1 cellular context compared by ENCODE assay signal in genomic region chr3:13853978-13854296, GRCh38.
TF ChIP-seq lines count a peak whose summit lies in the region.

No MANE protein-coding gene starts in this region.

TF ChIP-seq in HEK293, 187 proteins besides CTCF, POLR2A, EP300 and RAD21 (continued from another document):
- TF ChIP-seq KLF17 (tag by site-specific recombination; IDR thresholded peaks at IDR 0.05) (peak; percentile 78), MYNN (tag by site-specific recombination; IDR thresholded peaks at IDR 0.05; ENCODE audit: borderline replicate concordance) (no peak), ZNF701 (tag by site-specific recombination; IDR thresholded peaks at IDR 0.05) (no peak), ZNF366 (tag by site-specific recombination; conservative IDR thresholded peaks at IDR 0.05) (peak; percentile 62), ZNF274 (IDR thresholded peaks at IDR 0.05; ENCODE audit: low read length) (no peak), ZNF274 (tag by site-specific recombination; IDR thresholded peaks at IDR 0.05; ENCODE audit: borderline replicate concordance) (no peak), ZIC2 (tag by site-specific recombination; IDR thresholded peaks at IDR 0.05) (peak; percentile 52), PRDM1 (tag by site-specific recombination; IDR thresholded peaks at IDR 0.05) (no peak), ZNF16 (tag by site-specific recombination; IDR thresholded peaks at IDR 0.05; ENCODE audit: low read depth) (no peak)
TF ChIP-seq in HEK293: peak in this region for 5.
